In genomic region chr1:28470146-28470545, GRCh38 we compare ENCODE assay signal across 21 cellular contexts.
"Had no signal": no experiment of that assay in that cellular context is flagged by ENCODE, and none has a peak within 500 bp of the region (broad histone marks: within the 10 kb centered on the region; RNA-seq: fewer than 3 reads in every experiment).

No MANE protein-coding gene starts in this region.

- H3K27me3 ChIP-seq: esophagus squamous epithelium, gastroesophageal sphincter, hepatocyte, ovary, right atrium auricular region, stomach, transverse colon had no signal

- FAIRE-seq: colon, islet of Langerhans, small intestine had no signal

- H3K36me3 ChIP-seq: ovary had no signal

- ATAC-seq: effector memory CD8-positive, alpha-beta T cell; gastroesophageal sphincter; natural killer cell had no signal

- H2AFZ ChIP-seq: hepatocyte had no signal

- H3K4me1 ChIP-seq: gastroesophageal sphincter, right atrium auricular region, stomach, transverse colon had no signal

- H3K27ac ChIP-seq: esophagus squamous epithelium, gastroesophageal sphincter, hepatocyte, ovary, right atrium auricular region, stomach, thoracic aorta, transverse colon had no signal

- H3K79me2 ChIP-seq: hepatocyte had no signal

- H3K4me3 ChIP-seq: esophagus squamous epithelium, gastroesophageal sphincter, hepatocyte, ovary, right atrium auricular region, stomach, thoracic aorta, transverse colon had no signal

- H3K27ac Mint-ChIP-seq: dendritic cell treated with granulocyte-macrophage colony-stimulating factor and Interleukin-4, amounts not matched to agents 40 ng/mL and 50 ng/mL, for 4 days; natural killer cell had no signal

- H3K4me2 ChIP-seq: hepatocyte had no signal

- H3K4me1 Mint-ChIP-seq: neural crest cell had no signal

- H3K9me3 Mint-ChIP-seq: dendritic cell treated with granulocyte-macrophage colony-stimulating factor and Interleukin-4, amounts not matched to agents 40 ng/mL and 50 ng/mL, for 4 days; effector memory CD8-positive, alpha-beta T cell; natural killer cell; neural crest cell had no signal

- H3K27me3 Mint-ChIP-seq: dendritic cell treated with granulocyte-macrophage colony-stimulating factor and Interleukin-4, amounts not matched to agents 40 ng/mL and 50 ng/mL, for 4 days; effector memory CD8-positive, alpha-beta T cell had no signal

- H3K9me3 ChIP-seq: esophagus squamous epithelium, gastroesophageal sphincter, ovary, right atrium auricular region, stomach, thoracic aorta, transverse colon had no signal

- H3K36me3 Mint-ChIP-seq: natural killer cell had no signal

- H3K4me3 Mint-ChIP-seq: dendritic cell treated with granulocyte-macrophage colony-stimulating factor and Interleukin-4, amounts not matched to agents 40 ng/mL and 50 ng/mL, for 4 days; effector memory CD8-positive, alpha-beta T cell; natural killer cell; neural crest cell had no signal

- DNase-seq: effector memory CD8-positive, alpha-beta T cell; esophagus squamous epithelium; foreskin fibroblast; kidney glomerular epithelial cell; natural killer cell; nucleus accumbens; ovary; small intestine; stimulated activated CD4-positive, alpha-beta T cell treated with anti-CD3 and anti-CD28 coated beads, Interleukin-12 subunit alpha, Interleukin-12 subunit beta, amount 100 ng/mL, for 4 hours; stimulated activated naive CD4-positive, alpha-beta T cell; stomach; substantia nigra; transverse colon had no signal
